Comparison of ENCODE assay signal across 18 cellular contexts in the genomic region with DNA sequence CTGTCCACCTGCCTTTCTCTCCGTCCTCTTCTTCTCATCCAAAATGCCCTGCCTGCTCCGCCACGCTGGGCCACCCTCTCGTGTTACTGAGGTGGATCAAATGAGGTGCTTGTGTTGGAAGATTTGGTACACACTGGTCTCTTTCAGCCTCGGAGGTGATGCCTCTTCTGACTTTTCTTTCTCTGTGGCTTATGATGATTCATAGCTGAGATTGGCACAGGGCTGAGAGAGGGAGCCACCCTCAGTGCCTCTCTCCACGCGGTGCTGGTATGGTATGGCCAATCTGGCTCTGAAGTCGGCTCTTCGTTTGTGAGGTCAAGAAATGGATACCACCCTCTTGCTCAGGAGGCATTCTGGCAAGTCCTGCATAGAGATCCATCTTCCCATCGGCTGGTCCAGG.
DNase-seq lines count a peak whose midpoint lies in the region; ATAC-seq, FAIRE-seq and TF ChIP-seq lines count a peak whose summit lies in the region.
"Had no signal": no experiment of that assay in that cellular context is flagged by ENCODE, and none has a peak within 500 bp of the region (broad histone marks: within the 10 kb centered on the region; RNA-seq: fewer than 3 reads in every experiment).

No MANE protein-coding gene starts in this region.

- H3K9me3 Mint-ChIP-seq in stimulated activated naive B cell treated with anti-CD40 and anti-IgM and Interleukin-4, amounts not matched to agents 10 μg/mL and 1 μg/mL and 100 μg/mL, for 72 hours = no peaks in the 10 kb centered on the region
- peaks cover 4% of the 10 kb centered on the region for H3K9me3 Mint-ChIP-seq in nephron progenitor cell
- H3K9me3 Mint-ChIP-seq: activated naive CD4-positive, alpha-beta T cell treated with anti-CD3 and anti-CD28 coated beads, Interleukin-2, amount 50 U/mL, for 72 hours had no signal

- peaks cover 52 to 68% of the 10 kb centered on the region in 2 donors for H3K36me3 Mint-ChIP-seq in stimulated activated naive B cell treated with anti-CD40 and anti-IgM and Interleukin-4, amounts not matched to agents 10 μg/mL and 1 μg/mL and 100 μg/mL, for 72 hours
- peaks cover 10% of the 10 kb centered on the region for H3K36me3 Mint-ChIP-seq in nephron progenitor cell (ENCODE audit: low read depth)
- H3K36me3 Mint-ChIP-seq: activated naive CD4-positive, alpha-beta T cell treated with anti-CD3 and anti-CD28 coated beads, Interleukin-2, amount 50 U/mL, for 72 hours; CD4-positive, CD25-positive, alpha-beta regulatory T cell had no signal

- peak; percentile 40 for FAIRE-seq in GM12892 (lab: Jason Lieb, UNC)
- FAIRE-seq: HTR-8/SVneo, TTC549 had no signal

- H3K27ac Mint-ChIP-seq in stimulated activated naive B cell treated with anti-CD40 and anti-IgM and Interleukin-4, amounts not matched to agents 10 μg/mL and 1 μg/mL and 100 μg/mL, for 72 hours = peak overlapping the region; percentile 57
- no peak overlapping the region for H3K27ac Mint-ChIP-seq in nephron progenitor cell
- H3K27ac Mint-ChIP-seq: activated naive CD4-positive, alpha-beta T cell treated with anti-CD3 and anti-CD28 coated beads, Interleukin-2, amount 50 U/mL, for 72 hours; CD4-positive, CD25-positive, alpha-beta regulatory T cell had no signal

- H3K79me2 ChIP-seq in OCI-LY7 (ENCODE audit: insufficient read depth, low read depth, low read length) = peaks cover 49% of the 10 kb centered on the region

- peaks cover 8% of the 10 kb centered on the region; the same call in 1 of the 2 replicates for H4K20me1 ChIP-seq in OCI-LY7 (ENCODE audit: insufficient read depth, low read length)

- intact Hi-C loops in OCI-LY7 (cut with micrococcal nuclease; ENCODE audit: unreplicated experiment) = no loop called here

- H3K27me3 Mint-ChIP-seq in stimulated activated naive B cell treated with anti-CD40 and anti-IgM and Interleukin-4, amounts not matched to agents 10 μg/mL and 1 μg/mL and 100 μg/mL, for 72 hours = no peaks in the 10 kb centered on the region
- H3K27me3 Mint-ChIP-seq in nephron progenitor cell (ENCODE audit: low read depth, poor library complexity) = peaks cover 18% of the 10 kb centered on the region

- peaks cover 35 to 58% of the 10 kb centered on the region in 2 donors for H3K4me1 Mint-ChIP-seq in stimulated activated naive B cell treated with anti-CD40 and anti-IgM and Interleukin-4, amounts not matched to agents 10 μg/mL and 1 μg/mL and 100 μg/mL, for 72 hours
- H3K4me1 Mint-ChIP-seq in nephron progenitor cell = peaks cover 47% of the 10 kb centered on the region
- H3K4me1 Mint-ChIP-seq: CD4-positive, CD25-positive, alpha-beta regulatory T cell had no signal

- no peak for TF ChIP-seq POLR2A in GM12892 (IDR thresholded peaks at IDR 0.05; ENCODE audit: low read depth, low read length)

- peak overlapping the region; percentile 89 for H3K27ac ChIP-seq in OCI-LY7 (ENCODE audit: low read depth, low read length, poor library complexity, severe bottlenecking)
- H3K27ac ChIP-seq in foreskin keratinocyte = no peak overlapping the region
- H3K27ac ChIP-seq: psoas muscle had no signal

- no peaks in the 10 kb centered on the region for H3K9me3 ChIP-seq in OCI-LY7 (ENCODE audit: low read length)
- H3K9me3 ChIP-seq: HAP-1, psoas muscle had no signal

- POLR2A ChIA-PET in OCI-LY7 (lab: Charles Lee) = interaction anchor here (0.8 to 1.6 kb wide), 6 partner anchors 9 to 785 kb away, joined by 3 to 4 read pairs (median 3); no protein-coding TSS in a partner anchor

- H2AFZ ChIP-seq in OCI-LY7 (ENCODE audit: low read length) = no peak overlapping the region

- TF ChIP-seq CTCF in OCI-LY7 (conservative IDR thresholded peaks at IDR 0.05; ENCODE audit: low read length) (no peak), foreskin keratinocyte (conservative IDR thresholded peaks at IDR 0.05) (no peak), nephron progenitor cell (IDR thresholded peaks at IDR 0.05) (no peak)

- peak; percentile 57 for ATAC-seq in foreskin keratinocyte
- no peak for ATAC-seq in stimulated activated naive B cell treated with anti-CD40 and anti-IgM and Interleukin-4, amounts not matched to agents 10 μg/mL and 1 μg/mL and 100 μg/mL, for 72 hours (replicated peaks)
- no peak for ATAC-seq in GM19351 (IDR thresholded peaks at IDR 0.05; ENCODE audit: unreplicated experiment)
- ATAC-seq: psoas muscle had no signal

- H3K4me2 ChIP-seq in OCI-LY7 (ENCODE audit: low read length) = peak overlapping the region; percentile 91; the same call in 1 of the 2 replicates

- peaks cover 47% of the 10 kb centered on the region for H3K27me3 ChIP-seq in foreskin keratinocyte

- DNase-seq in GM12892 (ENCODE audit: insufficient read length) = no peak
- no peak for DNase-seq in OCI-LY7 (ENCODE audit: low spot score)
- no peak for DNase-seq in foreskin keratinocyte
- no peak for DNase-seq in stimulated activated naive B cell treated with anti-CD40 and anti-IgM and Interleukin-4, amounts not matched to agents 10 μg/mL and 1 μg/mL and 100 μg/mL, for 72 hours
- no peak for DNase-seq in nephron progenitor cell
- no peak for DNase-seq in GOT3 (lab: John Stamatoyannopoulos, UW)
- DNase-seq in activated CD4-positive, CD25-positive, alpha-beta regulatory T cell treated with anti-CD3 and anti-CD28 coated beads, Interleukin-2, amount 50 U/mL, for 72 hours = no peak
- DNase-seq: CD4-positive, CD25-positive, alpha-beta regulatory T cell; GDM1; NCI-H1105 treated with DMSO at 0.1 percent for 48 hours; NCI-H524; psoas muscle; stimulated activated naive CD4-positive, alpha-beta T cell treated with Interleukin-2 at 50 U/mL for 16 hours had no signal

- H3K4me3 Mint-ChIP-seq in stimulated activated naive B cell treated with anti-CD40 and anti-IgM and Interleukin-4, amounts not matched to agents 10 μg/mL and 1 μg/mL and 100 μg/mL, for 72 hours = no peak overlapping the region
- H3K4me3 Mint-ChIP-seq in nephron progenitor cell = no peak overlapping the region
- H3K4me3 Mint-ChIP-seq: CD4-positive, CD25-positive, alpha-beta regulatory T cell had no signal

- no peak overlapping the region for H3K4me3 ChIP-seq in OCI-LY7 (ENCODE audit: low read depth, low read length, poor library complexity, severe bottlenecking)
- H3K4me3 ChIP-seq: HAP-1, psoas muscle had no signal

- CTCF ChIA-PET in OCI-LY7 (lab: Charles Lee; ENCODE audit: unreplicated experiment) = interaction anchor here (1.0 kb wide), 1 partner anchor 10 kb away, joined by 4 read pairs; no protein-coding TSS in a partner anchor

- H3K4me1 ChIP-seq in OCI-LY7 (ENCODE audit: insufficient read depth, low read length, poor library complexity, severe bottlenecking) (peaks cover 58% of the 10 kb centered on the region), foreskin keratinocyte (no peaks in the 10 kb centered on the region)
- H3K4me1 ChIP-seq: HAP-1, psoas muscle had no signal

- peaks cover 84% of the 10 kb centered on the region for H3K36me3 ChIP-seq in OCI-LY7 (ENCODE audit: insufficient read depth, low read length)
- H3K36me3 ChIP-seq: HAP-1 had no signal

- no peaks in the 10 kb centered on the region for H3K9me2 ChIP-seq in OCI-LY7 (ENCODE audit: insufficient read depth, low read length)

- no TSS peak for BruUV-seq in OCI-LY7 (replicated peaks; lab: Mats Ljungman, UMichigan)
